Comparison of ENCODE assay signal across 9 cellular contexts in genomic region chr4:97987019-97987648, GRCh38.
A peak's percentile ranks its signal among the peaks of the same experiment; 100 is the strongest.
DNase-seq lines count a peak whose midpoint lies in the region; ATAC-seq and TF ChIP-seq lines count a peak whose summit lies in the region.
"Had no signal": no experiment of that assay in that cellular context is flagged by ENCODE, and none has a peak within 500 bp of the region (broad histone marks: within the 10 kb centered on the region; RNA-seq: fewer than 3 reads in every experiment).

No MANE protein-coding gene starts in this region.

- TF ChIP-seq CTCF in osteocyte (IDR thresholded peaks at IDR 0.05), result peak; percentile 57
- TF ChIP-seq CTCF in transverse colon (IDR thresholded peaks at IDR 0.05), result peak in 2 of 5 experiments; percentile 18 to 25

- intact Hi-C loops in transverse colon (cut with DNase I; ENCODE audit: low total_unique reads), result no loop called here

- H3K36me3 ChIP-seq in transverse colon, result no peaks in the 10 kb centered on the region

- DNase-seq in NCI-H345 (lab: John Stamatoyannopoulos, UW) (peak; percentile 13), cerebellum (ENCODE audit: low spot score) (peak; percentile 7), osteocyte (ENCODE audit: extremely low spot score, unreplicated experiment) (no peak), transverse colon (no peak)
- DNase-seq in stimulated activated CD4-positive, alpha-beta T cell treated with anti-CD3 and anti-CD28 coated beads, Interleukin-4, amount 100 ng/mL, for 1 hour, result no peak
- no peak for DNase-seq in T-helper 2 cell treated with Interferon-gamma antibody and Interleukin-4, amounts not matched to agents 5 μg/mL and 100 μg/mL, for 36 hours (ENCODE audit: low spot score)

- H3K4me1 Mint-ChIP-seq in osteocyte (ENCODE audit: unreplicated experiment), result no peaks in the 10 kb centered on the region
- H3K4me1 Mint-ChIP-seq in T-helper 2 cell treated with Interferon-gamma antibody and Interleukin-4, amounts not matched to agents 5 μg/mL and 100 μg/mL, for 36 hours (ENCODE audit: low read depth), result no peaks in the 10 kb centered on the region

- peaks cover 8% of the 10 kb centered on the region for H3K9me3 Mint-ChIP-seq in osteocyte (ENCODE audit: unreplicated experiment)
- H3K9me3 Mint-ChIP-seq in T-helper 2 cell treated with Interferon-gamma antibody and Interleukin-4, amounts not matched to agents 5 μg/mL and 100 μg/mL, for 36 hours, result no peaks in the 10 kb centered on the region

- no peak for TF ChIP-seq EP300 in transverse colon (IDR thresholded peaks at IDR 0.05; ENCODE audit: low read depth)

- in situ Hi-C loops in transverse colon (cut with MboI; ENCODE audit: low pct_ligation_motif_present in 1 of 4, low pct_unique_long_range_greater_than_20kb in 1 of 4, low sequenced_read_pairs in 3 of 4), result no loop called here

- no peaks in the 10 kb centered on the region for H3K27me3 ChIP-seq in transverse colon

- H3K4me1 ChIP-seq in transverse colon, result no peaks in the 10 kb centered on the region

- no peak overlapping the region for H3K27ac ChIP-seq in transverse colon
- H3K27ac ChIP-seq: epithelial cell of prostate had no signal

- peaks cover 3% of the 10 kb centered on the region for H3K27me3 Mint-ChIP-seq in osteocyte (ENCODE audit: unreplicated experiment)
- no peaks in the 10 kb centered on the region for H3K27me3 Mint-ChIP-seq in T-helper 2 cell treated with Interferon-gamma antibody and Interleukin-4, amounts not matched to agents 5 μg/mL and 100 μg/mL, for 36 hours (ENCODE audit: low read depth)

- WGBS in transverse colon (ENCODE audit: low coverage in 1 of 2), 2 donors, result 42 to 49% methylated on average over 2 of the region's 2 CpGs

- ATAC-seq in GM18868 (IDR thresholded peaks at IDR 0.05; ENCODE audit: unreplicated experiment) (peak; percentile 64), HG03469 (IDR thresholded peaks at IDR 0.05; ENCODE audit: unreplicated experiment) (no peak)

- H3K27ac Mint-ChIP-seq in osteocyte (ENCODE audit: unreplicated experiment), result no peak overlapping the region
- H3K27ac Mint-ChIP-seq in T-helper 2 cell treated with Interferon-gamma antibody and Interleukin-4, amounts not matched to agents 5 μg/mL and 100 μg/mL, for 36 hours, result no peak overlapping the region

- no peaks in the 10 kb centered on the region for H3K36me3 Mint-ChIP-seq in osteocyte (ENCODE audit: unreplicated experiment)
- no peaks in the 10 kb centered on the region for H3K36me3 Mint-ChIP-seq in T-helper 2 cell treated with Interferon-gamma antibody and Interleukin-4, amounts not matched to agents 5 μg/mL and 100 μg/mL, for 36 hours (ENCODE audit: low read depth)

- H3K4me3 ChIP-seq in transverse colon, result no peak overlapping the region

- no peaks in the 10 kb centered on the region for H3K9me3 ChIP-seq in transverse colon

- no peak overlapping the region for H3K4me3 Mint-ChIP-seq in osteocyte (ENCODE audit: unreplicated experiment)
- H3K4me3 Mint-ChIP-seq in T-helper 2 cell treated with Interferon-gamma antibody and Interleukin-4, amounts not matched to agents 5 μg/mL and 100 μg/mL, for 36 hours, result no peak overlapping the region

- TF ChIP-seq POLR2A in transverse colon (IDR thresholded peaks at IDR 0.05), result no peak

Comparison
In these comparisons a context has a peak if more than half of its experiments do, and no peak if none do; other contexts are left out.
1. DNase-seq: peak in NCI-H345 (single experiment) and cerebellum (single experiment); none in osteocyte (single experiment), stimulated activated CD4-positive, alpha-beta T cell treated with anti-CD3 and anti-CD28 coated beads, Interleukin-4, amount 100 ng/mL, for 1 hour (single experiment), transverse colon (single experiment) and T-helper 2 cell treated with Interferon-gamma antibody and Interleukin-4, amounts not matched to agents 5 μg/mL and 100 μg/mL, for 36 hours (single experiment).